In the genomic region with DNA sequence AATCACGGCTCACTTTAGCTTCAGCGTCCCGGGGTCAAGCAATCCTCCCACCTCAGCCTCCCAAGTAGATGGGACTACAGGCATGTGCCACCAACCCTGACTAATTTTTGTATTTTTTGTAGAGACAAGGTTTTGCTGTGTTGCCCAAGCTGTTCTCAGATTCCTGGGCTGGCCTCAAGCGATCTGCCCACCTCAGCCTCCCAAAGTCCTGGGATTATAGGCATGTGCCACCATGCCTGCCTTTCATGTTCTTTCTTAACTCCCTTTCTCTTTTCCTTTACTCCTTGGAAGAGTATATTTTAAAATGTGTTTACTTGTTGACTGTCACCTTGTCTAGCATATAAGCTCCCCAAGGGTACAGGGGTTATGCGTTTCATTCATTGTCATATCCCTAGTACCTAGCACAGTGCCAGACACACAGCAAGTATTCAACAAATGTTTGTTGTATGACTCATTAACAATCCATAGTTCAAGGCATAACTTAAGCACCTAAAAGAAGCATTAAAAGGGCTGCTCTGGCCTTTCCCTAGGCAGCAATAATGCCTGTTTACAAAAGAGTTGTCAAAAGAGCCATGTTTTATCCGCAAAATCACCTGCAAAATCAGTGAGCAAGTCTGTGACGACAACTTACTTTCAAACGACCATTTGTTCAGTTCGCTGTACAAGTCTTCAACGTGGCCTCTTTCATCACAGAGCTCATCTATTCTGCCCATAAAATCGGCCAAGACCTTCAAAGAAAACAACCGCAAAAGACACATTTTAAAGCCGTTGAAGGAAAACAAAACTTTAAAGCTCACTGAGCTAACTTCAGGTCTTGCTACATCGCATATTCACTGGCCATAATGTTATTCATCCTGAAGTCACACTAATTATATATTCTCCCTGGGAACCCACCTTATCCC, we compare ENCODE assay signal across 16 cellular contexts. TPM values are rescaled to one million over a fixed set of nuclear protein-coding genes. Genes with fewer than 3 reads are reported as not detected.
"Had no signal": no experiment of that assay in that cellular context is flagged by ENCODE, and none has a peak within 500 bp of the region (broad histone marks: within the 10 kb centered on the region; RNA-seq: fewer than 3 reads in every experiment).

No MANE protein-coding gene starts in this region.

- H3K9me3 ChIP-seq: lower lobe of right lung, stomach, vagina had no signal

- H3K4me3 Mint-ChIP-seq: activated CD4-positive, alpha-beta memory T cell treated with anti-CD3 and anti-CD28 coated beads for 36 hours; central memory CD8-positive, alpha-beta T cell; naive B cell had no signal

- H3K36me3 ChIP-seq: lower lobe of right lung, stomach, vagina had no signal

- H3K27ac ChIP-seq: lower lobe of right lung, skin epidermis, stomach, vagina, VCaP had no signal

- H3K9me3 Mint-ChIP-seq: activated CD4-positive, alpha-beta memory T cell treated with anti-CD3 and anti-CD28 coated beads for 36 hours; central memory CD8-positive, alpha-beta T cell had no signal

- H3K4me1 Mint-ChIP-seq: central memory CD8-positive, alpha-beta T cell had no signal

- H3K27me3 ChIP-seq: vagina had no signal

- DNase-seq: activated CD4-positive, alpha-beta memory T cell treated with anti-CD3 and anti-CD28 coated beads for 36 hours; activated gamma-delta T cell treated with Interleukin-2 at 50 U/mL for 16 hours; activated T-cell treated with anti-CD3 and anti-CD28 coated beads, Interleukin-2, amount 50 U/mL, for 48 hours; aorta; effector memory CD4-positive, alpha-beta T cell; hypothalamus; lower lobe of right lung; midbrain; naive B cell; stimulated activated CD4-positive, alpha-beta T cell treated with anti-CD3 and anti-CD28 coated beads, Interleukin-4, amount 100 ng/mL, for 4 hours; stomach had no signal

- H3K4me3 ChIP-seq: lower lobe of right lung, skin epidermis, stomach, vagina had no signal

- H3K36me3 Mint-ChIP-seq: activated CD4-positive, alpha-beta memory T cell treated with anti-CD3 and anti-CD28 coated beads for 36 hours; naive B cell had no signal

- ATAC-seq: lower lobe of right lung had no signal

- H3K27ac Mint-ChIP-seq: activated CD4-positive, alpha-beta memory T cell treated with anti-CD3 and anti-CD28 coated beads for 36 hours had no signal

RNA-seq across cellular contexts. Expression of a gene that starts 4.6 kb away (rescaled TPM):
- total RNA-seq: aorta, glomerular endothelial cell, stomach had no signal
- polyA plus RNA-seq: aorta had no signal
